In the genomic region with DNA sequence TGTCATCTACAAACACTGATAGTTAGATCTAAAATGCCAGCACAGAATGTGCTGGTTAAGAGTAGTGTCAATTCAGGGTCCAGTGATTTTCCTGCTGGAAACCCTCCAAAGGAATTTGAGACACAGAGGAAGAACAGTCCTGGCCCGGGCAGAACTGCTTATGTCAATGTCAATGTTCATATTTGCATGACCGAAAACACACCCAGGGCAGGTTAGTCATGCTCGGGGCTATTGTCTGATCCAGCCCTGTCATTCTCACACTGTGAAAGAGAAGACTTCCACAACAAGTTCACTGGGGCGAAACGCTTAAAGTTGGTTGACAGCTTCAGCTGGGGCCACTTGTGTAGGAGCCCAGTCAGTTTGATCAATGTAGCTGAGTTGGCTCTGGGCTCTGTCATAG, we compare ENCODE assay signal across 8 cellular contexts.
DNase-seq lines count a peak whose midpoint lies in the region; ATAC-seq and TF ChIP-seq lines count a peak whose summit lies in the region.

No MANE protein-coding gene starts in this region.

- POLR2A ChIA-PET in GM10248 (lab: Yijun Ruan, JAX): no interaction called here

- no peaks in the 10 kb centered on the region for H4K20me1 ChIP-seq in hepatocyte (ENCODE audit: insufficient read depth, poor library complexity, severe bottlenecking)

- H3K9me2 ChIP-seq in hepatocyte (replicated peaks; ENCODE audit: insufficient read depth): no peaks in the 10 kb centered on the region

- WGBS in hepatocyte (ENCODE audit: low lambda C conversion rate, missing lambda C conversion rate): 58% methylated on average over 5 of the region's 5 CpGs

- peak; percentile 98 for ATAC-seq in GM21717 (IDR thresholded peaks at IDR 0.05; ENCODE audit: unreplicated experiment)

- H3K79me2 ChIP-seq in hepatocyte: no peaks in the 10 kb centered on the region

- H3K4me3 ChIP-seq in hepatocyte: no peak overlapping the region

- no peak overlapping the region for H3K4me2 ChIP-seq in hepatocyte

- H3K36me3 ChIP-seq in hepatocyte (replicated peaks; ENCODE audit: insufficient read depth, low read depth): no peaks in the 10 kb centered on the region

- DNase-seq in GM10248 (ENCODE audit: extremely low spot score): peak; percentile 64
- peak; percentile 35 for DNase-seq in LHCN-M2 (ENCODE audit: low read depth)
- peak; percentile 45 for DNase-seq in hepatocyte (ENCODE audit: low spot score)
- no peak for DNase-seq in inferior parietal cortex (ENCODE audit: extremely low spot score)
- DNase-seq in effector CD8-positive, alpha-beta T cell (lab: John Stamatoyannopoulos, UW): no peak
- no peak for DNase-seq in NCI-H146 treated with DMSO at 0.1 percent for 48 hours (lab: John Stamatoyannopoulos, UW; ENCODE audit: unreplicated experiment)
- no peak for DNase-seq in NCI-H226

- H3K27me3 ChIP-seq in hepatocyte: no peaks in the 10 kb centered on the region

- TF ChIP-seq CTCF in GM10248 (IDR thresholded peaks at IDR 0.05; ENCODE audit: control extremely low read depth, extremely low read depth, low read depth, missing control alignments) (no peak), hepatocyte (IDR thresholded peaks at IDR 0.05; ENCODE audit: poor library complexity) (no peak)

- no peaks in the 10 kb centered on the region for H3K9me3 ChIP-seq in hepatocyte (ENCODE audit: low read depth)

- CTCF ChIA-PET in GM10248 (lab: Yijun Ruan, JAX): interaction anchor here (1.3 kb wide), 1 partner anchor 57 kb away, joined by 3 read pairs; no protein-coding TSS in a partner anchor

- H3K4me1 ChIP-seq in hepatocyte (ENCODE audit: insufficient read depth): peaks cover 13% of the 10 kb centered on the region

- no peak overlapping the region for H2AFZ ChIP-seq in hepatocyte

- peak overlapping the region; percentile 75 for H3K27ac ChIP-seq in hepatocyte

Comparison
In these comparisons a context has a peak if more than half of its experiments do, and no peak if none do; other contexts are left out.
1. DNase-seq: peak in GM10248 (single experiment), LHCN-M2 (single experiment) and hepatocyte (single experiment); none in inferior parietal cortex (single experiment), effector CD8-positive, alpha-beta T cell (single experiment), NCI-H146 treated with DMSO at 0.1 percent for 48 hours (single experiment) and NCI-H226 (single experiment).